Comparison of ENCODE assay signal across 1 cellular context in the genomic region with DNA sequence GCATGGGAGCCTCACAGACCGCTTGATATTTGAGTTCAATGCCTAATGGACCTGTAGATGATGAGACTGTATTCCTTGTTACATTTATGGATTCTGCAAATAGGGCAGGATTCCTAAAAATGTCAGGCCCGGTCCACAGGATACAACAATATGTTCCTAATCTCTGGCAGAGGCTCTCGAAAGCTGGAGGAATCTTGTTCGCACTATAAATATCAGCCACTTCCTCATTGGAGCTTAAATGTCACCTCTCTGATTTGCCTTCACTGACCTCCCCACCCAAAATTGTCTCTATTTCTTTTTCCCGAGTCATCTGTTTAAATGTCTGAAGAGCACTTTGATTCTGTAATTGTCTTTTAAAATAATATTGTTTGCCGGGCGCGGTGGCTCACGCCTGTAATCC.
TF ChIP-seq lines count a peak whose summit lies in the region.

No MANE protein-coding gene starts in this region.

TF ChIP-seq in A549, 52 proteins besides CTCF, POLR2A, EP300 and RAD21 (continued from another document):
- no peak for TF ChIP-seq E2F6 (IDR thresholded peaks at IDR 0.05; ENCODE audit: borderline replicate concordance, low read depth)
- no peak for TF ChIP-seq HOXA7 (CRISPR knock-in tag; IDR thresholded peaks at IDR 0.05)
- TF ChIP-seq MAFK (IDR thresholded peaks at IDR 0.05; ENCODE audit: partially characterized antibody), result no peak
- no peak for TF ChIP-seq CHD2 (IDR thresholded peaks at IDR 0.05; ENCODE audit: low read length, partially characterized antibody)
- TF ChIP-seq HEYL (CRISPR knock-in tag; IDR thresholded peaks at IDR 0.05), result no peak
- TF ChIP-seq RFX5 (IDR thresholded peaks at IDR 0.05), result no peak
- TF ChIP-seq, protein P1, sequence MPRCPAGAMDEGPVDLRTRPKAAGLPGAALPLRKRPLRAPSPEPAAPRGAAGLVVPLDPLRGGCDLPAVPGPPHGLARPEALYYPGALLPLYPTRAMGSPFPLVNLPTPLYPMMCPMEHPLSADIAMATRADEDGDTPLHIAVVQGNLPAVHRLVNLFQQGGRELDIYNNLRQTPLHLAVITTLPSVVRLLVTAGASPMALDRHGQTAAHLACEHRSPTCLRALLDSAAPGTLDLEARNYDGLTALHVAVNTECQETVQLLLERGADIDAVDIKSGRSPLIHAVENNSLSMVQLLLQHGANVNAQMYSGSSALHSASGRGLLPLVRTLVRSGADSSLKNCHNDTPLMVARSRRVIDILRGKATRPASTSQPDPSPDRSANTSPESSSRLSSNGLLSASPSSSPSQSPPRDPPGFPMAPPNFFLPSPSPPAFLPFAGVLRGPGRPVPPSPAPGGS (IDR thresholded peaks at IDR 0.05), result no peak
- no peak for TF ChIP-seq RNF2 (IDR thresholded peaks at IDR 0.05; ENCODE audit: borderline replicate concordance, low read depth)
- TF ChIP-seq, protein P2, sequence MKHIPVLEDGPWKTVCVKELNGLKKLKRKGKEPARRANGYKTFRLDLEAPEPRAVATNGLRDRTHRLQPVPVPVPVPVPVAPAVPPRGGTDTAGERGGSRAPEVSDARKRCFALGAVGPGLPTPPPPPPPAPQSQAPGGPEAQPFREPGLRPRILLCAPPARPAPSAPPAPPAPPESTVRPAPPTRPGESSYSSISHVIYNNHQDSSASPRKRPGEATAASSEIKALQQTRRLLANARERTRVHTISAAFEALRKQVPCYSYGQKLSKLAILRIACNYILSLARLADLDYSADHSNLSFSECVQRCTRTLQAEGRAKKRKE (CRISPR knock-in tag; IDR thresholded peaks at IDR 0.05; ENCODE audit: low read depth), result no peak
- no peak for TF ChIP-seq HOXB13 (CRISPR knock-in tag; IDR thresholded peaks at IDR 0.05; ENCODE audit: low read depth)
- no peak for TF ChIP-seq PHF8 (IDR thresholded peaks at IDR 0.05; ENCODE audit: borderline replicate concordance, low read depth)
- no peak for TF ChIP-seq BHLHE40 (IDR thresholded peaks at IDR 0.05; ENCODE audit: low read depth, low read length)
